Comparison of ENCODE assay signal across 10 cellular contexts in the genomic region with DNA sequence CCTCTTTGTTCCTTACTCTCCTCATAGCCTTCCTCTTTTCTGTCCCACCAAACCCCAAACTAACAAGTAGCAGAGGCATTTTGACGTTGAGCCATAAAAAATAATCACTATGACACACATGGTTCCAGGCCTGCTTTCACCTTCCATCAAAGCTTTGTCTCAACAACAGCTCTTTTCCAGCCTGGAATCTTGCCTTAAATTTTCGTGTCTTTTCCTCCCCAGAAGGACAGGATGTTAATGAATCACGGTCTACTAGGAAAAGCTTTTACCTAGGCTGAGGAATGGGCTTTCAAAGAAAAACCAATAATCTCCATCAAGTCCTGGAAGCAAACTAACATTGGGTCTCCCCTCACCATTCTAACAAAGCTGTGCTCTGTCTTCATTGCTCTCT.
DNase-seq lines count a peak whose midpoint lies in the region; ATAC-seq and TF ChIP-seq lines count a peak whose summit lies in the region.
"Had no signal": no experiment of that assay in that cellular context is flagged by ENCODE, and none has a peak within 500 bp of the region (broad histone marks: within the 10 kb centered on the region; RNA-seq: fewer than 3 reads in every experiment).

No MANE protein-coding gene starts in this region.

- peak overlapping the region; percentile 19 to 65 (median 36) for H3K4me3 Mint-ChIP-seq in CD4-positive, CD25-positive, alpha-beta regulatory T cell
- no peak overlapping the region for H3K4me3 Mint-ChIP-seq in endodermal cell

- peaks cover 27% of the 10 kb centered on the region for H3K4me1 ChIP-seq in CD4-positive, CD25-positive, alpha-beta regulatory T cell (ENCODE audit: control insufficient read depth, insufficient read depth, low read length, poor library complexity, severe bottlenecking)
- H3K4me1 ChIP-seq in Panc1 (ENCODE audit: control insufficient read depth, insufficient read depth, low read length) (peaks cover 29% of the 10 kb centered on the region), endodermal cell (ENCODE audit: control insufficient read depth, insufficient read depth, low read length) (peaks cover 5% of the 10 kb centered on the region), osteoblast (ENCODE audit: insufficient read depth, low read length) (peaks cover 39% of the 10 kb centered on the region)

- H3K9me3 Mint-ChIP-seq in CD4-positive, CD25-positive, alpha-beta regulatory T cell, result peaks cover 0 to 3% (median 0%) of the 10 kb centered on the region in 7 donors
- H3K9me3 Mint-ChIP-seq in endodermal cell, result no peaks in the 10 kb centered on the region

- H4K20me1 ChIP-seq in osteoblast (ENCODE audit: insufficient read depth, low read length), result no peaks in the 10 kb centered on the region

- H3K27ac Mint-ChIP-seq in CD4-positive, CD25-positive, alpha-beta regulatory T cell, result peak overlapping the region; percentile 72 to 88 (median 78)
- peak overlapping the region; percentile 5 for H3K27ac Mint-ChIP-seq in endodermal cell

- WGBS in endodermal cell (ENCODE audit: insufficient coverage in 1 of 2, insufficient read length in 1 of 2), 2 experiments, result 34 to 53% methylated on average over 2 to 3 of the region's 3 CpGs

- no peaks in the 10 kb centered on the region for H3K27me3 ChIP-seq in CD4-positive, CD25-positive, alpha-beta regulatory T cell (ENCODE audit: control insufficient read depth, insufficient read depth, low read length)
- H3K27me3 ChIP-seq in Panc1 (ENCODE audit: control insufficient read depth, insufficient read depth, low read length), result no peaks in the 10 kb centered on the region
- H3K27me3 ChIP-seq in endodermal cell (ENCODE audit: control insufficient read depth, insufficient read depth, low read length, poor library complexity, severe bottlenecking), result no peaks in the 10 kb centered on the region
- no peaks in the 10 kb centered on the region for H3K27me3 ChIP-seq in osteoblast (ENCODE audit: insufficient read depth, low read length)
- H3K27me3 ChIP-seq: cardiac muscle cell had no signal

- peak overlapping the region; percentile 7 for H3K27ac ChIP-seq in CD4-positive, CD25-positive, alpha-beta regulatory T cell (ENCODE audit: insufficient read depth, low read length, poor library complexity, severe bottlenecking)
- H3K27ac ChIP-seq in Panc1 (ENCODE audit: low read length) (peak overlapping the region; percentile 90), endodermal cell (ENCODE audit: low read depth, low read length) (no peak overlapping the region), osteoblast (ENCODE audit: low read depth, low read length) (peak overlapping the region; percentile 82), RWPE1 (no peak overlapping the region)
- H3K27ac ChIP-seq: cardiac muscle cell had no signal

- BruUV-seq in Panc1 (replicated peaks; lab: Mats Ljungman, UMichigan), result no TSS peak

- H3K4me2 ChIP-seq in osteoblast (ENCODE audit: insufficient read depth, low read length), result peak overlapping the region; percentile 61

- POLR2A ChIA-PET in Panc1 (lab: Charles Lee) (interaction anchor here (0.6 kb wide), 1 partner anchor 102 kb away, joined by 6 read pairs; no protein-coding TSS in a partner anchor), RWPE1 (lab: Yijun Ruan, JAX; ENCODE audit: low non-redundant PET) (no interaction called here)

- H3K9ac ChIP-seq in endodermal cell (ENCODE audit: extremely low read depth, low read length, poor library complexity, severe bottlenecking), result no peak overlapping the region

- no peak for DNase-seq in CD4-positive, CD25-positive, alpha-beta regulatory T cell
- no peak for DNase-seq in Panc1 (ENCODE audit: low read depth, low spot score)
- DNase-seq in endodermal cell, result no peak
- no peak for DNase-seq in osteoblast (ENCODE audit: insufficient read length, low spot score, missing footprints)
- DNase-seq in NCI-H526 (lab: John Stamatoyannopoulos, UW), result no peak
- DNase-seq in stimulated activated CD4-positive, alpha-beta T cell treated with anti-CD3 and anti-CD28 coated beads, Interleukin-2, amount 100 ng/mL, for 48 hours, result no peak
- no peak for DNase-seq in GM20000 (ENCODE audit: low spot score)
- no peak for DNase-seq in RWPE1 (ENCODE audit: low spot score)
- DNase-seq: KG1 had no signal

- H3K36me3 Mint-ChIP-seq in CD4-positive, CD25-positive, alpha-beta regulatory T cell, result no peaks in the 10 kb centered on the region
- H3K36me3 Mint-ChIP-seq in endodermal cell (ENCODE audit: low read depth), result no peaks in the 10 kb centered on the region

- CTCF ChIA-PET in Panc1 (lab: Charles Lee) (no interaction called here), RWPE1 (lab: Yijun Ruan, JAX) (no interaction called here)

- H2AFZ ChIP-seq in osteoblast (ENCODE audit: low read length), result peak overlapping the region; percentile 61

- peaks cover 27 to 43% (median 31%) of the 10 kb centered on the region in 4 donors for H3K4me1 Mint-ChIP-seq in CD4-positive, CD25-positive, alpha-beta regulatory T cell
- H3K4me1 Mint-ChIP-seq in endodermal cell, result peaks cover 24% of the 10 kb centered on the region

- no peak for TF ChIP-seq CTCF in Panc1 (IDR thresholded peaks at IDR 0.05)
- no peak for TF ChIP-seq CTCF in endodermal cell (conservative IDR thresholded peaks at IDR 0.05)
- TF ChIP-seq CTCF in osteoblast (IDR thresholded peaks at IDR 0.05; ENCODE audit: extremely low read depth, low read depth, low read length), result no peak
- no peak for TF ChIP-seq CTCF in GM20000 (IDR thresholded peaks at IDR 0.05; ENCODE audit: extremely low read depth, missing control alignments)
- no peak for TF ChIP-seq CTCF in RWPE1 (conservative IDR thresholded peaks at IDR 0.05; ENCODE audit: low read depth)

- intact Hi-C loops in Panc1 (cut with micrococcal nuclease; ENCODE audit: unreplicated experiment), result no loop called here

- peak overlapping the region; percentile 27 for H3K4me3 ChIP-seq in CD4-positive, CD25-positive, alpha-beta regulatory T cell (ENCODE audit: low read depth, low read length)
- H3K4me3 ChIP-seq in Panc1 (ENCODE audit: low read depth in 2 of 2, low read length in 2 of 2) (no peak overlapping the region), endodermal cell (ENCODE audit: low read length) (no peak overlapping the region), osteoblast (ENCODE audit: insufficient read depth, low read length) (no peak overlapping the region)
- H3K4me3 ChIP-seq: cardiac muscle cell had no signal

- no peaks in the 10 kb centered on the region for H3K27me3 Mint-ChIP-seq in CD4-positive, CD25-positive, alpha-beta regulatory T cell
- no peaks in the 10 kb centered on the region for H3K27me3 Mint-ChIP-seq in endodermal cell (ENCODE audit: insufficient read depth)

- no peaks in the 10 kb centered on the region for H3K9me3 ChIP-seq in CD4-positive, CD25-positive, alpha-beta regulatory T cell (ENCODE audit: control insufficient read depth in 2 of 2, low read length in 2 of 2)
- H3K9me3 ChIP-seq in Panc1 (ENCODE audit: control insufficient read depth, insufficient read depth, low read depth, low read length) (no peaks in the 10 kb centered on the region), endodermal cell (ENCODE audit: control insufficient read depth, low read length) (no peaks in the 10 kb centered on the region), osteoblast (ENCODE audit: low read depth, low read length) (no peaks in the 10 kb centered on the region)

- H3K36me3 ChIP-seq in CD4-positive, CD25-positive, alpha-beta regulatory T cell (ENCODE audit: control insufficient read depth, insufficient read depth, low read length), result no peaks in the 10 kb centered on the region
- no peaks in the 10 kb centered on the region for H3K36me3 ChIP-seq in Panc1 (ENCODE audit: control insufficient read depth, insufficient read depth, low read length)
- no peaks in the 10 kb centered on the region for H3K36me3 ChIP-seq in endodermal cell (ENCODE audit: control insufficient read depth, insufficient read depth, low read length)
- no peaks in the 10 kb centered on the region for H3K36me3 ChIP-seq in osteoblast (ENCODE audit: insufficient read depth, low read length)
- H3K36me3 ChIP-seq: cardiac muscle cell had no signal

- in situ Hi-C loops in Panc1 (cut with HindIII; ENCODE audit: low pct_unique_long_range_greater_than_20kb, low sequenced_read_pairs), result no loop called here

- no peaks in the 10 kb centered on the region for H3K79me2 ChIP-seq in osteoblast (ENCODE audit: insufficient read depth, low read length)

- ATAC-seq in CD4-positive, CD25-positive, alpha-beta regulatory T cell (ENCODE audit: low read depth in 2 of 2), result no peak
- ATAC-seq in Panc1, result no peak

Comparison
In these comparisons a context has a peak if more than half of its experiments do, and no peak if none do; other contexts are left out.
1. H3K27ac ChIP-seq: peak in CD4-positive, CD25-positive, alpha-beta regulatory T cell (single experiment), Panc1 (single experiment) and osteoblast (single experiment); none in endodermal cell (single experiment) and RWPE1 (single experiment).